In the genomic region with DNA sequence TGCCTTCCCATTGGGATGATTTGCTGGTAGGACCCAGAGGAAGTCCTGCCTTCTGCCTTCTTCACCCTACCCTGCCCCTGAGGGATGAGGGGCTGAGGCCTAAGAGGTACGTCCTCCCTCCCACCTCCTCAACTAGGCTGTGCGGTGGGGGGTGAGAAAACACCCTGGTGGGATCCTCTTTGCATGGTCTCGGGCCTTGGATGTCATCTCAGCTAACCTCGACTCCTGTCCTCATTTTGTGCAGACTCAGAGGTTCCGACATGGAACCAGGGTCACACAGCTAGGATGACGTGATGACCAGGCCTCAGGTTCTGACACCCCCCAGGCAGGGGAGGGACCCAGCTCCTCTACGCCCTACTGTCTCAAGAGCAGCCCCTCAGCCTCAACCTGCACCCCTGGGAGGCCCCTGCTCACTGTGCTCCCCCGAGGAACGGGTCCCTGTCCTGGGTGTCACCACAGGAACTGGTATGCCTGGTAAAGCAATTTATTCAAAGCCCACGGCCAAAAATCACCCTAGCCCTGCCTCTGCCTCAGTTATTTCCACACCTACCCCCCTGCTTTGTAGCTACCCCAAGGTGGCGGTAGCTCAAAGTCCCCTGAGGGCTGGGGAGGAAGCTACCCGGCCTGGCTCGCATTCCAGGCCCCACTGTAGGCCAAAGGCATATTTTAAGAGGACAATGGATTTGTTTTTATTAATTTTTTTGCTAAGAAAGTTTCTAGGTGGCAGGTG, we compare ENCODE assay signal across 8 cellular contexts. TPM values are rescaled to one million over a fixed set of nuclear protein-coding genes. Genes with fewer than 3 reads are reported as not detected.
DNase-seq lines count a peak whose midpoint lies in the region; ATAC-seq, FAIRE-seq and TF ChIP-seq lines count a peak whose summit lies in the region.
"Had no signal": no experiment of that assay in that cellular context is flagged by ENCODE, and none has a peak within 500 bp of the region (broad histone marks: within the 10 kb centered on the region; RNA-seq: fewer than 3 reads in every experiment).

No MANE protein-coding gene starts in this region.

- no peaks in the 10 kb centered on the region for H3K9me3 Mint-ChIP-seq in activated naive CD8-positive, alpha-beta T cell treated with anti-CD3 and anti-CD28 coated beads, Interleukin-2, amount 10 ng/mL, durations not matched to agents 7 days and 5 days

- peak overlapping the region; percentile 66 for H3K27ac ChIP-seq in layer of hippocampus (ENCODE audit: low read depth, low read length)
- peak overlapping the region; percentile 71 for H3K27ac ChIP-seq in stomach smooth muscle (ENCODE audit: low read length)
- H3K27ac ChIP-seq in mammary epithelial cell (ENCODE audit: insufficient read depth, low read depth, low read length) = no peak overlapping the region
- H3K27ac ChIP-seq: SJCRH30 had no signal

- peak overlapping the region; percentile 61 for H3K27ac Mint-ChIP-seq in activated naive CD8-positive, alpha-beta T cell treated with anti-CD3 and anti-CD28 coated beads, Interleukin-2, amount 10 ng/mL, durations not matched to agents 7 days and 5 days

- TF ChIP-seq CTCF in mammary epithelial cell (conservative IDR thresholded peaks at IDR 0.05 in 1 of 2, IDR thresholded peaks at IDR 0.05 in 1 of 2; ENCODE audit: extremely low read depth in 1 of 2, insufficient read depth in 1 of 2, low read depth in 1 of 2, low read length in 2 of 2) = no peak

- POLR2A ChIA-PET in activated naive CD8-positive, alpha-beta T cell treated with anti-CD3 and anti-CD28 coated beads, Interleukin-2, amount 10 ng/mL, durations not matched to agents 7 days and 5 days (lab: Charles Lee) = interaction anchor here (0.7 to 11.0 kb wide), 11 partner anchors 10 to 73 kb away, joined by 3 to 121 read pairs (median 4); partner anchors contain the start of genes GALK1, UNC13D, UNK and WBP2

- H3K27me3 Mint-ChIP-seq in activated naive CD8-positive, alpha-beta T cell treated with anti-CD3 and anti-CD28 coated beads, Interleukin-2, amount 10 ng/mL, durations not matched to agents 7 days and 5 days = no peaks in the 10 kb centered on the region

- H3K4me3 ChIP-seq in stomach smooth muscle (ENCODE audit: low read length in 2 of 2) = no peak overlapping the region
- H3K4me3 ChIP-seq in mammary epithelial cell (replicated peaks in 1 of 3; ENCODE audit: insufficient read depth in 1 of 3, low read depth in 2 of 3, low read length in 3 of 3) = no peak overlapping the region

- no peaks in the 10 kb centered on the region for H4K20me1 ChIP-seq in mammary epithelial cell (ENCODE audit: insufficient read depth, low read length)

- CTCF ChIA-PET in mammary epithelial cell (lab: Charles Lee; ENCODE audit: low non-redundant PET) = interaction anchor here (0.6 to 0.7 kb wide), 2 partner anchors 61 to 147 kb away, joined by 3 to 4 read pairs; no protein-coding TSS in a partner anchor

- H3K4me3 Mint-ChIP-seq in activated naive CD8-positive, alpha-beta T cell treated with anti-CD3 and anti-CD28 coated beads, Interleukin-2, amount 10 ng/mL, durations not matched to agents 7 days and 5 days = no peak overlapping the region

- in situ Hi-C loops in mammary epithelial cell (cut with MboI; ENCODE audit: low sequenced_read_pairs in 2 of 2) = no loop called here

- H3K27me3 ChIP-seq in layer of hippocampus (ENCODE audit: control insufficient read depth, insufficient read depth, low read length) (no peaks in the 10 kb centered on the region), stomach smooth muscle (ENCODE audit: control insufficient read depth in 1 of 2, insufficient read depth in 2 of 2, low read length in 2 of 2) (no peaks in the 10 kb centered on the region), mammary epithelial cell (ENCODE audit: insufficient read depth, low read length) (no peaks in the 10 kb centered on the region)
- H3K27me3 ChIP-seq: SJCRH30 had no signal

- 59% methylated on average over 11 of the region's 13 CpGs for WGBS in mammary epithelial cell (ENCODE audit: low coverage, missing lambda C conversion rate)

- H3K9me3 ChIP-seq in stomach smooth muscle (ENCODE audit: control insufficient read depth in 2 of 2, low read length in 2 of 2) (no peaks in the 10 kb centered on the region), mammary epithelial cell (replicated peaks; ENCODE audit: insufficient read depth, low read length) (no peaks in the 10 kb centered on the region)
- H3K9me3 ChIP-seq: SJCRH30 had no signal

- FAIRE-seq in HTR-8/SVneo (lab: Jason Lieb, UNC) = peak; percentile 13

- no peaks in the 10 kb centered on the region for H3K79me2 ChIP-seq in mammary epithelial cell (ENCODE audit: insufficient read depth, low read length)

- no peak overlapping the region for H2AFZ ChIP-seq in mammary epithelial cell (ENCODE audit: low read depth, low read length)

- H3K9ac ChIP-seq in stomach smooth muscle (ENCODE audit: low read length in 2 of 2) = peak overlapping the region in 1 of 2 donors; percentile 48
- no peak overlapping the region for H3K9ac ChIP-seq in mammary epithelial cell (ENCODE audit: insufficient read depth, low read length)

- no TSS peak for BruUV-seq in mammary epithelial cell (replicated peaks; lab: Mats Ljungman, UMichigan)

- dilution Hi-C loops in mammary epithelial cell (cut with HindIII; ENCODE audit: low sequenced_read_pairs) = no loop called here

- no peak for ATAC-seq in activated naive CD8-positive, alpha-beta T cell treated with anti-CD3 and anti-CD28 coated beads, Interleukin-2, amount 10 ng/mL, durations not matched to agents 7 days and 5 days (ENCODE audit: low read depth)
- ATAC-seq in GM19397 (IDR thresholded peaks at IDR 0.05; ENCODE audit: unreplicated experiment) = no peak

- H3K36me3 ChIP-seq in stomach smooth muscle (ENCODE audit: control insufficient read depth in 2 of 2, insufficient read depth in 2 of 2, low read length in 2 of 2) (peaks cover 8 to 20% of the 10 kb centered on the region in 2 donors), mammary epithelial cell (ENCODE audit: insufficient read depth, low read length) (peaks cover 2% of the 10 kb centered on the region)

- peaks cover 23% of the 10 kb centered on the region for H3K4me1 ChIP-seq in stomach smooth muscle (ENCODE audit: control insufficient read depth, insufficient read depth, low read length)
- no peaks in the 10 kb centered on the region for H3K4me1 ChIP-seq in mammary epithelial cell (ENCODE audit: insufficient read depth, low read length)

- DNase-seq in HTR-8/SVneo (ENCODE audit: insufficient read length, low spot score) (no peak), kidney glomerular epithelial cell (lab: John Stamatoyannopoulos, UW) (no peak), mammary epithelial cell (no peak)
- no peak for DNase-seq in activated naive CD8-positive, alpha-beta T cell treated with anti-CD3 and anti-CD28 coated beads, Interleukin-2, amount 10 ng/mL, durations not matched to agents 7 days and 5 days

- intact Hi-C loops in mammary epithelial cell (cut with micrococcal nuclease) = loop anchor here (1.0 to 2.0 kb wide), 2 partner anchors 52 to 62 kb away; no protein-coding TSS in a partner anchor

- H3K36me3 Mint-ChIP-seq in activated naive CD8-positive, alpha-beta T cell treated with anti-CD3 and anti-CD28 coated beads, Interleukin-2, amount 10 ng/mL, durations not matched to agents 7 days and 5 days = peaks cover 7% of the 10 kb centered on the region

- no peak overlapping the region for H3K4me2 ChIP-seq in mammary epithelial cell (ENCODE audit: insufficient read depth, low read depth, low read length)

- H3K4me1 Mint-ChIP-seq in activated naive CD8-positive, alpha-beta T cell treated with anti-CD3 and anti-CD28 coated beads, Interleukin-2, amount 10 ng/mL, durations not matched to agents 7 days and 5 days = peaks cover 15% of the 10 kb centered on the region

RNA-seq across cellular contexts. Expression of gene UNC13D, which starts 17.5 kb away (rescaled TPM):
- total RNA-seq in activated naive CD8-positive, alpha-beta T cell treated with anti-CD3 and anti-CD28 coated beads, Interleukin-2, amount 10 ng/mL, durations not matched to agents 7 days and 5 days = 100 to 1,000 TPM; 221 to 222 TPM
- 1 to 10 TPM; 4.8 to 5.8 TPM for total RNA-seq in mammary epithelial cell
- polyA plus RNA-seq in mammary epithelial cell = 1.3 TPM
- 1.8 TPM for polyA minus RNA-seq in mammary epithelial cell

RNA-seq across cellular contexts. Expression of gene WBP2, which starts 28.4 kb away (rescaled TPM):
- 100 to 1,000 TPM; 107 TPM for total RNA-seq in activated naive CD8-positive, alpha-beta T cell treated with anti-CD3 and anti-CD28 coated beads, Interleukin-2, amount 10 ng/mL, durations not matched to agents 7 days and 5 days
- 10 to 100 TPM; 50.2 to 88.0 TPM for total RNA-seq in mammary epithelial cell
- polyA plus RNA-seq in mammary epithelial cell = 42.7 TPM
- polyA minus RNA-seq in mammary epithelial cell = 117 TPM

RNA-seq across cellular contexts. Expression of gene UNK, which starts 42.1 kb away (rescaled TPM):
- 10 to 100 TPM; 37.4 to 39.8 TPM for total RNA-seq in activated naive CD8-positive, alpha-beta T cell treated with anti-CD3 and anti-CD28 coated beads, Interleukin-2, amount 10 ng/mL, durations not matched to agents 7 days and 5 days
- 10 to 100 TPM; 15.2 to 15.8 TPM for total RNA-seq in mammary epithelial cell
- polyA plus RNA-seq in mammary epithelial cell = 10.3 TPM
- 4.2 TPM for polyA minus RNA-seq in mammary epithelial cell

RNA-seq across cellular contexts. Expression of gene TRIM47, which starts 51.7 kb away (rescaled TPM):
- 10 to 100 TPM; 23.2 to 27.9 TPM for total RNA-seq in activated naive CD8-positive, alpha-beta T cell treated with anti-CD3 and anti-CD28 coated beads, Interleukin-2, amount 10 ng/mL, durations not matched to agents 7 days and 5 days
- total RNA-seq in mammary epithelial cell = 10 to 100 TPM; 49.3 to 54.8 TPM
- 33.5 TPM for polyA plus RNA-seq in mammary epithelial cell
- 44.0 TPM for polyA minus RNA-seq in mammary epithelial cell

Comparison
In these comparisons a context has a peak if more than half of its experiments do, and no peak if none do; other contexts are left out.
1. RNA of gene UNC13D, which starts 17.5 kb away (total RNA-seq): 221 to 222 TPM in activated naive CD8-positive, alpha-beta T cell treated with anti-CD3 and anti-CD28 coated beads, Interleukin-2, amount 10 ng/mL, durations not matched to agents 7 days and 5 days; 4.8 to 5.8 TPM in mammary epithelial cell; every median in the first group is over 10 times any median in the second.